ENCODE assay signal across 8 cellular contexts in genomic region chr16:80527297-80527696, GRCh38. TPM values are rescaled to one million over a fixed set of nuclear protein-coding genes. Genes with fewer than 3 reads are reported as not detected.
DNase-seq lines count a peak whose midpoint lies in the region; ATAC-seq and TF ChIP-seq lines count a peak whose summit lies in the region.

No MANE protein-coding gene starts in this region.

- H3K36me3 ChIP-seq in HCT116 (ENCODE audit: control insufficient read depth in 1 of 2, insufficient read depth in 2 of 2, low read length in 2 of 2) (no peaks in the 10 kb centered on the region), RWPE2 (ENCODE audit: low read depth) (no peaks in the 10 kb centered on the region)

- ATAC-seq in HCT116 = peak; percentile 62
- 0 out of 3 replicates have a peak, but pooled peaks have one; percentile 29 for ATAC-seq in RWPE2 (ENCODE audit: low read depth)
- ATAC-seq in HG02678 (IDR thresholded peaks at IDR 0.05; ENCODE audit: unreplicated experiment) = no peak

- H3K36me3 Mint-ChIP-seq in nephron progenitor cell (ENCODE audit: low read depth) = no peaks in the 10 kb centered on the region

- TF ChIP-seq CTCF in HCT116 (IDR thresholded peaks at IDR 0.05 in 2 of 3, conservative IDR thresholded peaks at IDR 0.05 in 1 of 3; ENCODE audit: borderline replicate concordance in 1 of 3, insufficient read depth in 1 of 3, low read depth in 2 of 3, low read length in 2 of 3) = peak; percentile 44 to 74 (median 63); a peak in 5 of 6 replicates
- no peak for TF ChIP-seq CTCF in RWPE2 (IDR thresholded peaks at IDR 0.05; ENCODE audit: poor library complexity, severe bottlenecking)
- TF ChIP-seq CTCF in astrocyte of the cerebellum (IDR thresholded peaks at IDR 0.05; ENCODE audit: low read depth, low read length, missing control alignments) = peak; percentile 46
- TF ChIP-seq CTCF in nephron progenitor cell (IDR thresholded peaks at IDR 0.05) = peak; percentile 51

- peak; percentile 62 for TF ChIP-seq RAD21 in HCT116 (IDR thresholded peaks at IDR 0.05; ENCODE audit: low read depth)

- peaks cover 9% of the 10 kb centered on the region for H3K4me1 Mint-ChIP-seq in nephron progenitor cell

- in situ Hi-C loops in astrocyte of the cerebellum (cut with HindIII; ENCODE audit: low sequenced_read_pairs) = no loop called here

- no peak overlapping the region for H3K27ac Mint-ChIP-seq in nephron progenitor cell

- peaks cover 36% of the 10 kb centered on the region for H3K27me3 Mint-ChIP-seq in nephron progenitor cell (ENCODE audit: low read depth, poor library complexity)

- no TSS peak for BruUV-seq in HCT116 (replicated peaks; lab: Mats Ljungman, UMichigan)

- no peaks in the 10 kb centered on the region for H3K79me2 ChIP-seq in HCT116 (ENCODE audit: insufficient read depth, low read length)

- H3K9ac ChIP-seq in HCT116 (ENCODE audit: low read length) = no peak overlapping the region

- H3K27me3 ChIP-seq in HCT116 (ENCODE audit: insufficient read depth, low read length) (no peaks in the 10 kb centered on the region), RWPE2 (ENCODE audit: insufficient read depth, poor library complexity, severe bottlenecking) (no peaks in the 10 kb centered on the region)

- DNase-seq in ELR (ENCODE audit: low read depth) (peak; percentile 54), HCT116 (ENCODE audit: low read depth, low spot score) (peak; percentile 8), RWPE2 (ENCODE audit: low spot score) (no peak), astrocyte of the cerebellum (ENCODE audit: low read depth) (no peak), nephron progenitor cell (peak; percentile 17), NCI-H1105 treated with DMSO at 0.1 percent for 48 hours (lab: John Stamatoyannopoulos, UW) (no peak), NCI-H2107 treated with DMSO at 0.1 percent for 48 hours (lab: John Stamatoyannopoulos, UW; ENCODE audit: unreplicated experiment) (no peak)

- H3K4me3 Mint-ChIP-seq in nephron progenitor cell = no peak overlapping the region

- no peaks in the 10 kb centered on the region for H3K9me2 ChIP-seq in HCT116 (ENCODE audit: insufficient read depth)

- TF ChIP-seq POLR2A in HCT116 (IDR thresholded peaks at IDR 0.05; ENCODE audit: borderline replicate concordance, extremely low read depth, insufficient read depth, insufficient read length) = no peak

- intact Hi-C loops in HCT116 (cut with micrococcal nuclease) = loop anchor here (2.0 to 10.0 kb wide), 2 partner anchors 298 to 1208 kb away; no protein-coding TSS in a partner anchor

- H3K27ac ChIP-seq in HCT116 (ENCODE audit: low read depth, low read length) (no peak overlapping the region), RWPE2 (ENCODE audit: poor library complexity, severe bottlenecking) (no peak overlapping the region)

- POLR2A ChIA-PET in HCT116 (lab: Charles Lee) = no interaction called here

- H3K4me2 ChIP-seq in HCT116 (ENCODE audit: low read length) = no peak overlapping the region

- H2AFZ ChIP-seq in HCT116 (ENCODE audit: low read depth, low read length, poor library complexity, severe bottlenecking) = no peak overlapping the region

- H3K4me1 ChIP-seq in HCT116 (ENCODE audit: control insufficient read depth in 1 of 2, insufficient read depth in 2 of 2, low read length in 2 of 2) (no peaks in the 10 kb centered on the region), RWPE2 (ENCODE audit: insufficient read depth, poor library complexity, severe bottlenecking) (no peaks in the 10 kb centered on the region)

- H3K9me3 ChIP-seq in HCT116 (ENCODE audit: control insufficient read depth in 1 of 2, insufficient read depth in 1 of 2, low read depth in 1 of 2, low read length in 2 of 2) = no peaks in the 10 kb centered on the region
- H3K9me3 ChIP-seq in RWPE2 (ENCODE audit: severe bottlenecking) = no peaks in the 10 kb centered on the region

- no peaks in the 10 kb centered on the region for H4K20me1 ChIP-seq in HCT116 (ENCODE audit: insufficient read depth)

- CTCF ChIA-PET in HCT116 (lab: Charles Lee) = interaction anchor here (1.0 kb wide), 1 partner anchor 35 kb away, joined by 3 read pairs; no protein-coding TSS in a partner anchor

- H3K9me3 Mint-ChIP-seq in nephron progenitor cell = no peaks in the 10 kb centered on the region

- RAD21 ChIA-PET in HCT116 (lab: Charles Lee; ENCODE audit: low non-redundant PET in 1 of 2, low total read pairs in 2 of 2, uncharacterized antibody in 2 of 2, unreplicated experiment in 2 of 2) = no interaction called here

- H3K4me3 ChIP-seq in HCT116 (replicated peaks in 1 of 2; ENCODE audit: low read depth in 1 of 2, low read length in 2 of 2) (no peak overlapping the region), RWPE2 (ENCODE audit: severe bottlenecking) (no peak overlapping the region), astrocyte of the cerebellum (ENCODE audit: low read depth, low read length) (no peak overlapping the region)

TF ChIP-seq in HCT116, 20 proteins besides CTCF, POLR2A, EP300 and RAD21:
- no peak for TF ChIP-seq YY1 (IDR thresholded peaks at IDR 0.05; ENCODE audit: extremely low read depth, insufficient replicate concordance, low read depth, low read length)
- TF ChIP-seq JUND (IDR thresholded peaks at IDR 0.05) = no peak
- TF ChIP-seq SIN3A (IDR thresholded peaks at IDR 0.05; ENCODE audit: low read depth) = no peak
- TF ChIP-seq SP1 (IDR thresholded peaks at IDR 0.05; ENCODE audit: low read depth) = no peak
- no peak for TF ChIP-seq EZH2 (IDR thresholded peaks at IDR 0.05)
- no peak for TF ChIP-seq SRF (IDR thresholded peaks at IDR 0.05; ENCODE audit: low read depth)
- no peak for TF ChIP-seq ZFX (IDR thresholded peaks at IDR 0.05)
- TF ChIP-seq ZBTB33 (IDR thresholded peaks at IDR 0.05; ENCODE audit: extremely low read depth, insufficient replicate concordance, low read length) = no peak
- TF ChIP-seq POLR2AphosphoS5 (IDR thresholded peaks at IDR 0.05; ENCODE audit: low read depth, low read length) = no peak
- TF ChIP-seq MAX (IDR thresholded peaks at IDR 0.05) = no peak
- TF ChIP-seq EGR1 (IDR thresholded peaks at IDR 0.05; ENCODE audit: low read depth) = no peak
- TF ChIP-seq CEBPB (IDR thresholded peaks at IDR 0.05; ENCODE audit: low read depth) = no peak
- TF ChIP-seq ELF1 (IDR thresholded peaks at IDR 0.05; ENCODE audit: borderline replicate concordance, low read depth) = no peak
- TF ChIP-seq ZNF274 (IDR thresholded peaks at IDR 0.05; ENCODE audit: low read depth, low read length) = no peak
- TF ChIP-seq ATF3 (IDR thresholded peaks at IDR 0.05) = no peak
- TF ChIP-seq CBX3 (IDR thresholded peaks at IDR 0.05; ENCODE audit: low read depth) = no peak
- no peak for TF ChIP-seq FOSL1 (IDR thresholded peaks at IDR 0.05; ENCODE audit: low read depth)
- no peak for TF ChIP-seq REST (IDR thresholded peaks at IDR 0.05; ENCODE audit: low read depth)

RNA-seq across cellular contexts. Expression of gene DYNLRB2, which starts 13.5 kb away (rescaled TPM):
- total RNA-seq in HCT116 (2021; ENCODE audit: unreplicated experiment) = not detected
- polyA plus RNA-seq in HCT116 (2012) = not detected in 2 replicates

Comparison
In these comparisons a context has a peak if more than half of its experiments do, and no peak if none do; other contexts are left out.
1. DNase-seq: peak in ELR (single experiment), HCT116 (single experiment) and nephron progenitor cell (single experiment); none in RWPE2 (single experiment), astrocyte of the cerebellum (single experiment), NCI-H1105 treated with DMSO at 0.1 percent for 48 hours (single experiment) and NCI-H2107 treated with DMSO at 0.1 percent for 48 hours (single experiment).